Comparison of ENCODE assay signal across 16 cellular contexts in the genomic region with DNA sequence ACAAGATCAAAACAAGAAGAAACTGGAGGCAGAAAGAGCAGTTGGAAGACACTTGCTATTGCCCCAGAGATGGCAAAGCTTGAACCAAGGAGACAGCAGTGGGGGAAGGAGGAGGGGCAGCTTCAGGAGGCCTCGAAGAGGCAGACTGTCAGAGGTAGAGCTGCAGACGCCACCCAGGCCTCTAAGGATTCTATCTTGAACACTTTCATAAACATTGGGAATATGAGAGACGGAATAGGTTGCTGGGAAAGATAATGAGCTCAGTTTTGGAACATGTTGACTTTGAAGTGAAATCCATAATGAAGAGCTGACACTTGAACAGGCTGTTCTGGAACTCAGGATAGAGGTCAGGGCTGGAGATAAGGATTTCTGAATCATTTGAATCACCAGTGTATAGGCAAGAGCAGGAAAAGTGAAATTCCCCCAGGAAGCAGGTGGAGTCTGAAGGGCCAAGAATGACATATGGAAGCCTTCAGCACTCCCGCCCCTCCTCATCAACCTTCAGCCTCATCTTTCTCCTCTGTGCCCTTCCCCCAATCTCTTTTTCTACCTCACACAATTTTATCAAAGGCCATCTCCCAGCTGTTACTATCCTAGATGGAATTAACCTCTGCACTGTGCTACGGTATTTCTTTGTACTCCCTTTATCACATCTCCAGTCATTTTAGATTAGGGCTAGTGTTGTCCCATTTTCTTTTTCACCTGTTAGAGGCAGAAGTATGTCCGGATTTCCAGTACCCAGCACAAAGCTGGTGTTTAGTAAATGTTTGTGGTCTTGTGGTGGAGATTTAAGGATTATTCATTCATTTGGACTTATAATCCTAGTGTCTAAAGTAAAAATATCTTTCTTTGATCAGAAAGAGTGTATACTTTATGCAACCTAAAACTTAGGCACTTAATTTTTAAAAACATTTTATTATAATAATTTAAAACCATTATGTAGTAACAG. TPM values are rescaled to one million over a fixed set of nuclear protein-coding genes. Genes with fewer than 3 reads are reported as not detected.
A peak's percentile ranks its signal among the peaks of the same experiment; 100 is the strongest.
DNase-seq lines count a peak whose midpoint lies in the region; ATAC-seq, FAIRE-seq and TF ChIP-seq lines count a peak whose summit lies in the region.
"Had no signal": no experiment of that assay in that cellular context is flagged by ENCODE, and none has a peak within 500 bp of the region (broad histone marks: within the 10 kb centered on the region; RNA-seq: fewer than 3 reads in every experiment).

No MANE protein-coding gene starts in this region.

- H3K36me3 ChIP-seq in endothelial cell of umbilical vein (ENCODE audit: control insufficient read depth in 2 of 2, extremely low read depth in 1 of 2, insufficient read depth in 2 of 2, low read length in 2 of 2) (no peaks in the 10 kb centered on the region), neural progenitor cell (no peaks in the 10 kb centered on the region)

- FAIRE-seq in endothelial cell of umbilical vein (lab: Jason Lieb, UNC): no peak
- FAIRE-seq: frontal cortex, GM19239 had no signal

- dilution Hi-C loops in endothelial cell of umbilical vein (cut with MboI; ENCODE audit: extremely low pct_ligation_motif_present, low sequenced_read_pairs): no loop called here

- ATAC-seq in HG03196 (IDR thresholded peaks at IDR 0.05; ENCODE audit: unreplicated experiment): no peak
- ATAC-seq in GM18519 (IDR thresholded peaks at IDR 0.05; ENCODE audit: low FRiP score, unreplicated experiment): no peak
- no peak for ATAC-seq in GM21529 (IDR thresholded peaks at IDR 0.05; ENCODE audit: unreplicated experiment)
- ATAC-seq: activated CD8-positive, alpha-beta memory T cell treated with anti-CD3 and anti-CD28 coated beads, Interleukin-2, amount 10 ng/mL, durations not matched to agents 7 days and 5 days had no signal

- H3K9ac ChIP-seq in endothelial cell of umbilical vein (replicated peaks; ENCODE audit: extremely low read depth, insufficient read depth, low read length) (peak overlapping the region; percentile 32), neural progenitor cell (no peak overlapping the region)

- H3K4me1 ChIP-seq in endothelial cell of umbilical vein (ENCODE audit: control insufficient read depth, extremely low read depth, insufficient read depth, low read length) (peaks cover 77% of the 10 kb centered on the region), neural progenitor cell (peaks cover 6% of the 10 kb centered on the region)

- H3K27ac ChIP-seq in endothelial cell of umbilical vein (ENCODE audit: insufficient read depth, low read depth, low read length) (peak overlapping the region; percentile 76), neural progenitor cell (no peak overlapping the region)
- H3K27ac ChIP-seq: testis had no signal

- H3K27me3 Mint-ChIP-seq in neural progenitor cell (ENCODE audit: insufficient read depth, low read depth): no peaks in the 10 kb centered on the region
- H3K27me3 Mint-ChIP-seq: activated CD8-positive, alpha-beta memory T cell treated with anti-CD3 and anti-CD28 coated beads, Interleukin-2, amount 10 ng/mL, durations not matched to agents 7 days and 5 days; brain had no signal

- H3K79me2 ChIP-seq in endothelial cell of umbilical vein (ENCODE audit: control insufficient read depth, insufficient read depth, low read length) (no peaks in the 10 kb centered on the region), neural progenitor cell (ENCODE audit: low read depth) (no peaks in the 10 kb centered on the region)

- CTCF ChIA-PET in endothelial cell of umbilical vein (lab: Charles Lee): interaction anchor here (1.2 to 1.7 kb wide), 4 partner anchors 15 to 198 kb away, joined by 3 to 7 read pairs (median 4); no protein-coding TSS in a partner anchor

- no peaks in the 10 kb centered on the region for H3K27me3 ChIP-seq in endothelial cell of umbilical vein (ENCODE audit: control insufficient read depth in 2 of 2, insufficient read depth in 2 of 2, low read length in 2 of 2)
- H3K27me3 ChIP-seq in neural progenitor cell: no peaks in the 10 kb centered on the region
- H3K27me3 ChIP-seq: testis had no signal

- H2AFZ ChIP-seq in endothelial cell of umbilical vein (ENCODE audit: low read depth, low read length): peak overlapping the region; percentile 25
- peak overlapping the region; percentile 4 for H2AFZ ChIP-seq in neural progenitor cell (replicated peaks)

- TF ChIP-seq CTCF in endothelial cell of umbilical vein (IDR thresholded peaks at IDR 0.05; ENCODE audit: extremely low read depth in 1 of 2, insufficient read depth in 1 of 2, low read depth in 1 of 2, low read length in 2 of 2) (no peak), neural progenitor cell (IDR thresholded peaks at IDR 0.05) (no peak)

- peaks cover 3% of the 10 kb centered on the region for H3F3A ChIP-seq in neural progenitor cell (ENCODE audit: low read depth)

- BruUV-seq in endothelial cell of umbilical vein (replicated peaks; lab: Mats Ljungman, UMichigan): no TSS peak

- H3K4me1 Mint-ChIP-seq in neural progenitor cell: no peaks in the 10 kb centered on the region

- no peaks in the 10 kb centered on the region for H3K9me1 ChIP-seq in endothelial cell of umbilical vein (replicated peaks; ENCODE audit: control insufficient read depth, extremely low read depth, insufficient read depth, low read length)

- no peaks in the 10 kb centered on the region for H3K36me3 Mint-ChIP-seq in neural progenitor cell
- H3K36me3 Mint-ChIP-seq: brain, mesothelial cell of epicardium had no signal

- H3K4me3 Mint-ChIP-seq in neural progenitor cell: no peak overlapping the region
- H3K4me3 Mint-ChIP-seq: activated CD8-positive, alpha-beta memory T cell treated with anti-CD3 and anti-CD28 coated beads, Interleukin-2, amount 10 ng/mL, durations not matched to agents 7 days and 5 days; brain; mesothelial cell of epicardium had no signal

- no peaks in the 10 kb centered on the region for H3K9me3 Mint-ChIP-seq in neural progenitor cell
- H3K9me3 Mint-ChIP-seq: mesothelial cell of epicardium had no signal

- POLR2A ChIA-PET in endothelial cell of umbilical vein (lab: Charles Lee): interaction anchor here (1.7 kb wide), 1 partner anchor 47 kb away, joined by 5 read pairs; a partner anchor contains a TSS

- H3K9me3 ChIP-seq in endothelial cell of umbilical vein (replicated peaks; ENCODE audit: control insufficient read depth, insufficient read depth, low read length): no peaks in the 10 kb centered on the region
- H3K9me3 ChIP-seq in neural progenitor cell (ENCODE audit: low read depth): no peaks in the 10 kb centered on the region
- H3K9me3 ChIP-seq: testis had no signal

- no peak for TF ChIP-seq POLR2A in endothelial cell of umbilical vein (IDR thresholded peaks at IDR 0.05; ENCODE audit: low read depth, low read length)

- DNase-seq in A172 (ENCODE audit: low spot score): peak; percentile 65
- peak; percentile 65 for DNase-seq in NCI-H226
- peak; percentile 49 for DNase-seq in endothelial cell of umbilical vein (ENCODE audit: low read depth, low spot score)
- no peak for DNase-seq in neural progenitor cell (ENCODE audit: low spot score)
- DNase-seq in T-helper 9 cell: no peak
- DNase-seq: activated CD8-positive, alpha-beta memory T cell treated with anti-CD3 and anti-CD28 coated beads, Interleukin-2, amount 10 ng/mL, durations not matched to agents 7 days and 5 days; GF-D8; NCI-H510A; testis had no signal

- no peak overlapping the region for H3K27ac Mint-ChIP-seq in neural progenitor cell
- H3K27ac Mint-ChIP-seq: activated CD8-positive, alpha-beta memory T cell treated with anti-CD3 and anti-CD28 coated beads, Interleukin-2, amount 10 ng/mL, durations not matched to agents 7 days and 5 days; brain; mesothelial cell of epicardium had no signal

- H3K4me3 ChIP-seq in endothelial cell of umbilical vein (replicated peaks in 1 of 3; ENCODE audit: insufficient read depth in 1 of 3, low read depth in 1 of 3, low read length in 3 of 3) (no peak overlapping the region), neural progenitor cell (no peak overlapping the region)
- H3K4me3 ChIP-seq: testis had no signal

- peak overlapping the region; percentile 35 for H3K4me2 ChIP-seq in endothelial cell of umbilical vein (ENCODE audit: insufficient read depth, low read length)
- no peak overlapping the region for H3K4me2 ChIP-seq in neural progenitor cell

- intact Hi-C loops in endothelial cell of umbilical vein (cut with micrococcal nuclease): no loop called here

- H4K20me1 ChIP-seq in endothelial cell of umbilical vein (replicated peaks; ENCODE audit: control insufficient read depth, extremely low read depth, insufficient read depth, low read length): no peaks in the 10 kb centered on the region
- no peaks in the 10 kb centered on the region for H4K20me1 ChIP-seq in neural progenitor cell (ENCODE audit: low read depth)

TF ChIP-seq in endothelial cell of umbilical vein, 7 proteins besides CTCF, POLR2A, EP300 and RAD21:
- TF ChIP-seq FOS (IDR thresholded peaks at IDR 0.05; ENCODE audit: borderline replicate concordance, insufficient read depth, low read length) (peak; percentile 13), MYC (IDR thresholded peaks at IDR 0.05; ENCODE audit: low read depth, low read length) (no peak), POLR2AphosphoS5 (IDR thresholded peaks at IDR 0.05; ENCODE audit: insufficient read depth, low read depth, low read length) (no peak), JUN (IDR thresholded peaks at IDR 0.05; ENCODE audit: borderline replicate concordance, insufficient read depth, insufficient read length, low read depth) (no peak), GATA2 (IDR thresholded peaks at IDR 0.05; ENCODE audit: insufficient read depth, insufficient read length, low read depth, low read length) (peak; percentile 83), EZH2 (IDR thresholded peaks at IDR 0.05; ENCODE audit: borderline replicate concordance, low read depth, low read length, severe bottlenecking) (no peak)
- TF ChIP-seq, protein P1, sequence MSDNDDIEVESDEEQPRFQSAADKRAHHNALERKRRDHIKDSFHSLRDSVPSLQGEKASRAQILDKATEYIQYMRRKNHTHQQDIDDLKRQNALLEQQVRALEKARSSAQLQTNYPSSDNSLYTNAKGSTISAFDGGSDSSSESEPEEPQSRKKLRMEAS (IDR thresholded peaks at IDR 0.05; ENCODE audit: insufficient read depth, insufficient read length): no peak

RNA-seq across cellular contexts. Expression of a gene that starts 47.5 kb away (rescaled TPM):
- 256 and 361 TPM in 2 replicates for total RNA-seq in A172 (2014; rRNA removed; shearing (Covaris generic))
- 472 and 486 TPM in 2 replicates for total RNA-seq in endothelial cell of umbilical vein
- polyA plus RNA-seq in endothelial cell of umbilical vein: 195 and 253 TPM in 2 replicates
- polyA plus RNA-seq in endothelial cell of umbilical vein (2011; cell fraction: cytosol; rRNA removed): 258 and 287 TPM in 2 replicates
- 221 and 343 TPM in 2 replicates for polyA plus RNA-seq in endothelial cell of umbilical vein (2011; cell fraction: nucleus; rRNA removed)
- 512 and 627 TPM in 2 replicates for polyA plus RNA-seq in endothelial cell of umbilical vein (2012)
- 365 and 404 TPM in 2 replicates for polyA minus RNA-seq in endothelial cell of umbilical vein
- polyA minus RNA-seq in endothelial cell of umbilical vein (2011; cell fraction: cytosol; rRNA and poly(A)+ RNA removed): 64.9 TPM
- 184 and 233 TPM in 2 replicates for polyA minus RNA-seq in endothelial cell of umbilical vein (2011; cell fraction: nucleus; rRNA and poly(A)+ RNA removed)
- total RNA-seq in neural progenitor cell (ENCODE audit: low replicate concordance): 112 and 157 TPM in 2 replicates

Comparison
In these comparisons a context has a peak if more than half of its experiments do, and no peak if none do; other contexts are left out.
1. DNase-seq: peak in A172 (single experiment), NCI-H226 (single experiment) and endothelial cell of umbilical vein (single experiment); none in neural progenitor cell (single experiment) and T-helper 9 cell (single experiment).